In genomic region chr12:95546491-95546813, GRCh38 we compare ENCODE assay signal across 18 cellular contexts. TPM values are rescaled to one million over a fixed set of nuclear protein-coding genes. Genes with fewer than 3 reads are reported as not detected.
DNase-seq lines count a peak whose midpoint lies in the region; ATAC-seq and TF ChIP-seq lines count a peak whose summit lies in the region.
"Had no signal": no experiment of that assay in that cellular context is flagged by ENCODE, and none has a peak within 500 bp of the region (broad histone marks: within the 10 kb centered on the region; RNA-seq: fewer than 3 reads in every experiment).

No MANE protein-coding gene starts in this region.

- H2AFZ ChIP-seq in GM23338 (no peak overlapping the region), Loucy (ENCODE audit: low read length) (no peak overlapping the region)

- H3K27me3 Mint-ChIP-seq in GM23338 (ENCODE audit: insufficient read depth, low read depth, poor library complexity) (peaks cover 23% of the 10 kb centered on the region), neural crest cell (ENCODE audit: low read depth) (peaks cover 55% of the 10 kb centered on the region), chondrocyte (ENCODE audit: low read depth) (peaks cover 41% of the 10 kb centered on the region)

- no peaks in the 10 kb centered on the region for H3K9me2 ChIP-seq in GM23338 (ENCODE audit: insufficient read depth)
- no peaks in the 10 kb centered on the region for H3K9me2 ChIP-seq in Loucy (replicated peaks; ENCODE audit: low read depth, low read length)
- H3K9me2 ChIP-seq: SK-N-SH had no signal

- peaks cover 5% of the 10 kb centered on the region for H4K20me1 ChIP-seq in GM23338 (replicated peaks; ENCODE audit: insufficient read depth)
- no peaks in the 10 kb centered on the region for H4K20me1 ChIP-seq in Loucy (ENCODE audit: insufficient read depth, low read length, poor library complexity, severe bottlenecking)

- H3K9me3 ChIP-seq in Loucy (ENCODE audit: insufficient read depth, low read depth, low read length): no peaks in the 10 kb centered on the region
- H3K9me3 ChIP-seq: ovary, SK-N-SH had no signal

- H3K4me1 Mint-ChIP-seq in GM23338: peaks cover 23% of the 10 kb centered on the region
- H3K4me1 Mint-ChIP-seq in neural crest cell: peaks cover 45% of the 10 kb centered on the region
- peaks cover 7% of the 10 kb centered on the region for H3K4me1 Mint-ChIP-seq in chondrocyte (ENCODE audit: low read depth)

- H3K79me2 ChIP-seq in GM23338 (replicated peaks; ENCODE audit: insufficient read depth) (peaks cover 90% of the 10 kb centered on the region), Loucy (ENCODE audit: insufficient read depth, low read length) (peaks cover 40% of the 10 kb centered on the region)

- peaks cover 7% of the 10 kb centered on the region; the same call in 1 of the 2 replicates for H3F3A ChIP-seq in GM23338 (replicated peaks; ENCODE audit: low read depth)
- peaks cover 5% of the 10 kb centered on the region for H3F3A ChIP-seq in Loucy (ENCODE audit: low read depth)

- H3K4me3 ChIP-seq in GM23338 (peak overlapping the region; percentile 84), Loucy (ENCODE audit: low read length, poor library complexity, severe bottlenecking) (peak overlapping the region; percentile 12)
- H3K4me3 ChIP-seq: ovary had no signal

- TF ChIP-seq CTCF in GM23338 (conservative IDR thresholded peaks at IDR 0.05; ENCODE audit: low read depth in 2 of 2): no peak
- no peak for TF ChIP-seq CTCF in Loucy (conservative IDR thresholded peaks at IDR 0.05; ENCODE audit: low read length)
- no peak for TF ChIP-seq CTCF in neural crest cell (conservative IDR thresholded peaks at IDR 0.05)
- TF ChIP-seq CTCF in chondrocyte (IDR thresholded peaks at IDR 0.05): no peak

- no peaks in the 10 kb centered on the region for H3K36me3 ChIP-seq in GM23338 (ENCODE audit: insufficient read depth)
- no peaks in the 10 kb centered on the region for H3K36me3 ChIP-seq in Loucy (ENCODE audit: insufficient read depth, low read length)
- H3K36me3 ChIP-seq: ovary had no signal

- H3K36me3 Mint-ChIP-seq in GM23338 (ENCODE audit: low read depth): peaks cover 70% of the 10 kb centered on the region
- peaks cover 2% of the 10 kb centered on the region for H3K36me3 Mint-ChIP-seq in neural crest cell (ENCODE audit: low read depth)
- H3K36me3 Mint-ChIP-seq in chondrocyte (ENCODE audit: low read depth): peaks cover 6% of the 10 kb centered on the region
- H3K36me3 Mint-ChIP-seq: IgD-negative memory B cell had no signal

- DNase-seq in GM23338 (ENCODE audit: low spot score): peak; percentile 44
- DNase-seq in cerebellum (ENCODE audit: low spot score): peak; percentile 30
- DNase-seq in neural crest cell (ENCODE audit: low read depth, low spot score): no peak
- no peak for DNase-seq in SW480 (ENCODE audit: low spot score)
- no peak for DNase-seq in chondrocyte (ENCODE audit: low spot score)
- DNase-seq: activated CD4-positive, alpha-beta T cell treated with anti-CD3 and anti-CD28 coated beads, Interleukin-2, amount 50 U/mL, for 1 hour; activated naive CD4-positive, alpha-beta T cell; aorta; GOT3; head of caudate nucleus; NCI-H1694 treated with DMSO at 0.1 percent for 48 hours; ovary; stimulated activated naive CD4-positive, alpha-beta T cell had no signal

- H3K4me2 ChIP-seq in GM23338 (peak overlapping the region; percentile 81), Loucy (ENCODE audit: low read depth, low read length, poor library complexity, severe bottlenecking) (peak overlapping the region; percentile 71)
- H3K4me2 ChIP-seq: SK-N-SH had no signal

- no peak for ATAC-seq in GM23338
- no peak for ATAC-seq in HG03175 (IDR thresholded peaks at IDR 0.05; ENCODE audit: unreplicated experiment)

- H3K9ac ChIP-seq in Loucy (ENCODE audit: low read depth, low read length, poor library complexity, severe bottlenecking): no peak overlapping the region
- H3K9ac ChIP-seq: SK-N-SH had no signal

- H3K27ac ChIP-seq in GM23338 (ENCODE audit: low read depth): peak overlapping the region; percentile 87
- H3K27ac ChIP-seq: ovary had no signal

- H3K4me3 Mint-ChIP-seq in GM23338: peak overlapping the region; percentile 100
- peak overlapping the region; percentile 77 for H3K4me3 Mint-ChIP-seq in neural crest cell
- no peak overlapping the region for H3K4me3 Mint-ChIP-seq in chondrocyte (ENCODE audit: unreplicated experiment)

- H3K4me1 ChIP-seq in GM23338 (ENCODE audit: insufficient read depth): peaks cover 23% of the 10 kb centered on the region
- peaks cover 36% of the 10 kb centered on the region for H3K4me1 ChIP-seq in Loucy (ENCODE audit: insufficient read depth, low read length, poor library complexity, severe bottlenecking)

- H3K27ac Mint-ChIP-seq in GM23338: peak overlapping the region; percentile 93
- H3K27ac Mint-ChIP-seq in neural crest cell (ENCODE audit: unreplicated experiment): peak overlapping the region; percentile 36
- no peak overlapping the region for H3K27ac Mint-ChIP-seq in chondrocyte (ENCODE audit: unreplicated experiment)

- peaks cover 11% of the 10 kb centered on the region; the same call in 2 of the 3 replicates for H3K9me3 Mint-ChIP-seq in GM23338
- peaks cover 6% of the 10 kb centered on the region for H3K9me3 Mint-ChIP-seq in neural crest cell
- peaks cover 6% of the 10 kb centered on the region for H3K9me3 Mint-ChIP-seq in chondrocyte (ENCODE audit: low read depth)

- no peaks in the 10 kb centered on the region for H3K27me3 ChIP-seq in GM23338 (ENCODE audit: insufficient read depth)
- no peaks in the 10 kb centered on the region for H3K27me3 ChIP-seq in Loucy (ENCODE audit: insufficient read depth, low read length, poor library complexity, severe bottlenecking)
- H3K27me3 ChIP-seq: ovary had no signal

TF ChIP-seq in GM23338, 12 proteins besides CTCF, POLR2A, EP300 and RAD21:
- TF ChIP-seq EZH2 (IDR thresholded peaks at IDR 0.05; ENCODE audit: low read depth, unreplicated experiment): no peak
- no peak for TF ChIP-seq REST (IDR thresholded peaks at IDR 0.05; ENCODE audit: unreplicated experiment)

RNA-seq across cellular contexts. Expression of gene USP44, which starts 4.8 kb away (rescaled TPM):
- total RNA-seq in GM23338 (2014; rRNA removed; shearing (Covaris generic)): 243 and 248 TPM in 2 replicates
- polyA plus RNA-seq in GM23338 (2016; fragmentation: Nextera tagmentation; extraction: Ambion mirVana): 193 and 235 TPM in 2 replicates
- total RNA-seq in cerebellum (4.4 TPM), neural crest cell (15.5 and 20.0 TPM in 2 replicates), chondrocyte (0.18 TPM in 1 of 3 replicates, not detected in the others)
- total RNA-seq: RPMI7951 had no signal

Comparison
In these comparisons a context has a peak if more than half of its experiments do, and no peak if none do; other contexts are left out.
1. DNase-seq: peak in GM23338 (single experiment) and cerebellum (single experiment); none in neural crest cell (single experiment), SW480 (single experiment) and chondrocyte (single experiment).
2. RNA of gene USP44, which starts 4.8 kb away (total RNA-seq): 243 to 248 TPM in GM23338; 15.5 to 20.0 TPM in neural crest cell, 4.4 TPM in cerebellum (single experiment) and 0.18 TPM in chondrocyte; every median in the first group is over 10 times any median in the second.